Comparison of ENCODE assay signal across 15 cellular contexts in genomic region chr10:17213646-17214349, GRCh38. TPM values are rescaled to one million over a fixed set of nuclear protein-coding genes. Genes with fewer than 3 reads are reported as not detected.
DNase-seq lines count a peak whose midpoint lies in the region; ATAC-seq, FAIRE-seq and TF ChIP-seq lines count a peak whose summit lies in the region.
"Had no signal": no experiment of that assay in that cellular context is flagged by ENCODE, and none has a peak within 500 bp of the region (broad histone marks: within the 10 kb centered on the region; RNA-seq: fewer than 3 reads in every experiment).

No MANE protein-coding gene starts in this region.

- peak; percentile 89 for FAIRE-seq in RCC 7860 (lab: Jason Lieb, UNC)
- peak; percentile 15 for FAIRE-seq in endometrium (lab: Jason Lieb, UNC)

- peak; percentile 68 for DNase-seq in EL
- peak; percentile 80 for DNase-seq in RCC 7860 (ENCODE audit: low spot score)
- DNase-seq in osteoblast (ENCODE audit: insufficient read length, low spot score, missing footprints), result no peak
- no peak for DNase-seq in NCI-H774 (lab: John Stamatoyannopoulos, UW)
- no peak for DNase-seq in T1000 (lab: John Stamatoyannopoulos, UW)
- DNase-seq: adrenal gland; CD8-positive, alpha-beta memory T cell; mucosa of descending colon; NCI-H524; SJCRH30; stomach had no signal

- H3K9me3 ChIP-seq in osteoblast (ENCODE audit: low read depth, low read length), result no peaks in the 10 kb centered on the region
- H3K9me3 ChIP-seq: mucosa of descending colon, stomach had no signal

- H3K27ac ChIP-seq in osteoblast (ENCODE audit: low read depth, low read length), result peak overlapping the region; percentile 98

- H3K4me1 ChIP-seq in osteoblast (ENCODE audit: insufficient read depth, low read length), result peaks cover 80% of the 10 kb centered on the region

- no peak overlapping the region for H2AFZ ChIP-seq in osteoblast (ENCODE audit: low read length)

- H3K27me3 ChIP-seq in osteoblast (ENCODE audit: insufficient read depth, low read length), result no peaks in the 10 kb centered on the region
- H3K27me3 ChIP-seq: adrenal gland, SJCRH30, stomach had no signal

- no peaks in the 10 kb centered on the region for H4K20me1 ChIP-seq in osteoblast (ENCODE audit: insufficient read depth, low read length)

- H3K4me3 ChIP-seq in osteoblast (ENCODE audit: insufficient read depth, low read length), result no peak overlapping the region
- H3K4me3 ChIP-seq: adrenal gland, mucosa of descending colon, SJCRH30, stomach had no signal

- peak overlapping the region; percentile 76 for H3K4me2 ChIP-seq in osteoblast (ENCODE audit: insufficient read depth, low read length)

- peaks cover 4% of the 10 kb centered on the region for H3K79me2 ChIP-seq in osteoblast (ENCODE audit: insufficient read depth, low read length)

- no peak for ATAC-seq in HG03342 (IDR thresholded peaks at IDR 0.05; ENCODE audit: unreplicated experiment)
- no peak for ATAC-seq in HG03521 (IDR thresholded peaks at IDR 0.05; ENCODE audit: unreplicated experiment)
- ATAC-seq: mucosa of descending colon, WTC11 had no signal

- H3K36me3 ChIP-seq in osteoblast (ENCODE audit: insufficient read depth, low read length), result no peaks in the 10 kb centered on the region
- H3K36me3 ChIP-seq: adrenal gland, SJCRH30, stomach had no signal

- TF ChIP-seq CTCF in osteoblast (IDR thresholded peaks at IDR 0.05; ENCODE audit: extremely low read depth, low read depth, low read length), result no peak

RNA-seq across cellular contexts. Expression of gene TRDMT1, which starts 12.3 kb away (rescaled TPM):
- total RNA-seq in osteoblast, result 7.1 and 7.6 TPM in 2 replicates

RNA-seq across cellular contexts. Expression of gene VIM, which starts 14.2 kb away (rescaled TPM):
- total RNA-seq in osteoblast, result 10,072 and 10,643 TPM in 2 replicates

Comparison
In these comparisons a context has a peak if more than half of its experiments do, and no peak if none do; other contexts are left out.
1. DNase-seq: peak in EL (single experiment) and RCC 7860 (single experiment); none in osteoblast (single experiment), NCI-H774 (single experiment) and T1000 (single experiment).